ENCODE assay signal across 12 cellular contexts in the genomic region with DNA sequence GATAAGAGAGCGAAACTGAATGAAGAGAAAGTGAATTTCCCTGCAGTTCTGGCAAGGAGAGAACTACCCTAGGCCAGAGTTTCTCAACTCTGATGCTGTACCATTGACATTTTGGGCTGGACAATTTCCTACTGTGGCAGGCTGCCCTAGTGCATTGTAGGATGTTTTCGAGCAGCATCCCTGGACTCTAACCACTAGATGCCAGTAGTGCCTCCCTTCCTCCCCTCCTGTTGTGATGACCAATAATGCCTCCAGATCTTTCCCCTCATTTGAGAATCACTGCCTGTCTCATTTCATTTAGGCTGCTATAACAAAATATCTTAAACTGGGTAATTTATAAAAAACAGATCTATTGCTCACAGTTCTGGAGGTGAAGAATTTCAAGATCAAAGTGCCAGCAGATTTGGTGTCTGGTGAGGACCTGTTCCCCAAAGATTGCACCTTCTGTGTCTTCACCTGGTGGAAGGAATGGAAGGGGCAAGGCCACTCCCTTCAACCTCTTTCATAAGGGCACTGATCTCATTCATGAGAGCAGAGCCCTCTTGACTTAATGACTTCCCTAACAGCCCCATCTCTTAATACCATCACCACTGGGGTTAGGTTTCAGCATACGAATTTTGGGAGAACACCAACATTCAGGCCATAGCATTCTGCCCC.
A peak's percentile ranks its signal among the peaks of the same experiment; 100 is the strongest.
DNase-seq lines count a peak whose midpoint lies in the region; ATAC-seq and TF ChIP-seq lines count a peak whose summit lies in the region.
"Had no signal": no experiment of that assay in that cellular context is flagged by ENCODE, and none has a peak within 500 bp of the region (broad histone marks: within the 10 kb centered on the region; RNA-seq: fewer than 3 reads in every experiment).

No MANE protein-coding gene starts in this region.

- peak overlapping the region in 1 of 8 donors; percentile 48 for H3K27ac Mint-ChIP-seq in CD8-positive, alpha-beta memory T cell
- H3K27ac Mint-ChIP-seq: CD4-positive, alpha-beta T cell had no signal

- no peaks in the 10 kb centered on the region for H3K9me3 ChIP-seq in esophagus squamous epithelium
- H3K9me3 ChIP-seq in CD8-positive, alpha-beta memory T cell (ENCODE audit: low read length), result no peaks in the 10 kb centered on the region

- CTCF ChIA-PET in CD8-positive, alpha-beta memory T cell (lab: Charles Lee), result no interaction called here

- intact Hi-C loops in esophagus squamous epithelium (cut with DNase I), result no loop called here

- H3K4me3 Mint-ChIP-seq in CD8-positive, alpha-beta memory T cell, result no peak overlapping the region
- H3K4me3 Mint-ChIP-seq: CD4-positive, alpha-beta T cell had no signal

- no peaks in the 10 kb centered on the region for H3K27me3 Mint-ChIP-seq in CD8-positive, alpha-beta memory T cell
- H3K27me3 Mint-ChIP-seq: CD4-positive, alpha-beta T cell had no signal

- DNase-seq in A172 (ENCODE audit: low spot score), result peak; percentile 6
- peak; percentile 16 for DNase-seq in H7
- DNase-seq in RPMI7951 (ENCODE audit: low read depth), result peak; percentile 14
- peak; percentile 1 for DNase-seq in glomerular visceral epithelial cell (ENCODE audit: extremely low spot score)
- no peak for DNase-seq in esophagus squamous epithelium (lab: John Stamatoyannopoulos, UW)
- DNase-seq in foreskin melanocyte, result no peak
- no peak for DNase-seq in CD8-positive, alpha-beta memory T cell
- DNase-seq: activated CD4-positive, CD25-positive, alpha-beta regulatory T cell treated with anti-CD3 and anti-CD28 coated beads, Interleukin-2, amount 50 U/mL, for 72 hours; CD4-positive, alpha-beta T cell; central memory CD4-positive, alpha-beta T cell; left cardiac atrium had no signal

- TF ChIP-seq POLR2A in esophagus squamous epithelium (IDR thresholded peaks at IDR 0.05), result no peak

- no peaks in the 10 kb centered on the region for H3K36me3 Mint-ChIP-seq in CD8-positive, alpha-beta memory T cell

- no peak for TF ChIP-seq CTCF in esophagus squamous epithelium (IDR thresholded peaks at IDR 0.05)

- no peaks in the 10 kb centered on the region for H3K36me3 ChIP-seq in H7 (replicated peaks; ENCODE audit: control insufficient read depth, insufficient read depth, low read length)
- H3K36me3 ChIP-seq in esophagus squamous epithelium, result no peaks in the 10 kb centered on the region
- no peaks in the 10 kb centered on the region for H3K36me3 ChIP-seq in CD8-positive, alpha-beta memory T cell (ENCODE audit: insufficient read depth, low read length)

- POLR2A ChIA-PET in CD8-positive, alpha-beta memory T cell (lab: Charles Lee), result no interaction called here

- no peaks in the 10 kb centered on the region for H3K4me1 Mint-ChIP-seq in CD8-positive, alpha-beta memory T cell

- no peak for ATAC-seq in GM19397 (IDR thresholded peaks at IDR 0.05; ENCODE audit: unreplicated experiment)

- WGBS in esophagus squamous epithelium, 2 donors, result 54 to 56% methylated on average over 3 of the region's 3 CpGs

- H3K4me3 ChIP-seq in H7 (ENCODE audit: insufficient read depth, low read depth, low read length), result no peak overlapping the region
- H3K4me3 ChIP-seq in esophagus squamous epithelium, result no peak overlapping the region
- H3K4me3 ChIP-seq in CD8-positive, alpha-beta memory T cell (ENCODE audit: low read length), result no peak overlapping the region

- H3K9me3 Mint-ChIP-seq in CD8-positive, alpha-beta memory T cell, result peaks cover 0 to 11% (median 6%) of the 10 kb centered on the region in 5 donors

- H3K27ac ChIP-seq in esophagus squamous epithelium, result no peak overlapping the region
- H3K27ac ChIP-seq in CD8-positive, alpha-beta memory T cell (ENCODE audit: low read depth, low read length), result no peak overlapping the region

- H3K4me1 ChIP-seq in esophagus squamous epithelium, result no peaks in the 10 kb centered on the region
- H3K4me1 ChIP-seq in CD8-positive, alpha-beta memory T cell (ENCODE audit: insufficient read depth, low read length), result no peaks in the 10 kb centered on the region

- H3K27me3 ChIP-seq in H7 (ENCODE audit: control insufficient read depth, insufficient read depth, low read length), result no peaks in the 10 kb centered on the region
- no peaks in the 10 kb centered on the region for H3K27me3 ChIP-seq in esophagus squamous epithelium
- H3K27me3 ChIP-seq in CD8-positive, alpha-beta memory T cell (ENCODE audit: insufficient read depth, low read length, poor library complexity, severe bottlenecking), result no peaks in the 10 kb centered on the region

Comparison
In these comparisons a context has a peak if more than half of its experiments do, and no peak if none do; other contexts are left out.
1. DNase-seq: peak in A172 (single experiment), H7 (single experiment), RPMI7951 (single experiment) and glomerular visceral epithelial cell (single experiment); none in esophagus squamous epithelium (single experiment), foreskin melanocyte (single experiment) and CD8-positive, alpha-beta memory T cell (0 of 5).